ENCODE assay signal across 8 cellular contexts in the genomic region with DNA sequence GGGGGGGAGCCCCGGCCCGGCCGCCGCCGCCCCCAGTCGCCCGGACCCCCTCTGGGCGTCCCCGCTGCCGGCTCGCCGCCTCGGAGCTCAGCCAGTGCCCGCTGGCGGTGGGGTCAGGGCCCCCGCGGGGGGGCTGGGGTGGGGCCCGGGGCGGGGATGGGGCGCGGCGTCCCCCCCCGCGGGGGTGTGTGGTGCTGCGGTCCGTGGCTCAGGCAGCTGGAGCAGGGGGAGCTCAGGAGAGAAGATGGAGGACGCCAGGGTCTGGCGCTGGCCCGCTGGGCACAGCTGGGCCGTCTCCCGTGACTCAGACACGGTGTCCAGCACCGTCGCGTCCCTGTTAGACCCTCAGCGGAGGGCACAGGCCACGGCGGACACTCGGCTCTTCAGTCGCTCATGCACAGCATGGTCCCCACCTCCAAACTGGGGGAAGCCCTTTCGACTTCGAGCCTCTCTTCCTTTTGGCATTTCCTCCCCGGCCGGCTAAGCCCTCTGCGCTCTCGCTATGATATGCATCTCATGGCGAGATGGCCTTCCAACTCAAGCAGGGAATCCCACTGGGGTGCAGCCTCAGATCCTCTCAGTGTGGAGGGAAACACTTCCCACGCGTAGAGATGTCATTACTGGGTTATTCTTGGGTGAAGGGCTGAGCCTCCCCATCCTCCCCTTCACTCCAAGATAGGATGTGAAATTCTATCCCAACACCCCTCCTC. TPM values are rescaled to one million over a fixed set of nuclear protein-coding genes. Genes with fewer than 3 reads are reported as not detected.
DNase-seq lines count a peak whose midpoint lies in the region; ATAC-seq and TF ChIP-seq lines count a peak whose summit lies in the region.

No MANE protein-coding gene starts in this region.

- H4K20me1 ChIP-seq in OCI-LY3 (ENCODE audit: insufficient read depth, low read length) = peaks cover 33% of the 10 kb centered on the region

- TF ChIP-seq CTCF in OCI-LY3 (IDR thresholded peaks at IDR 0.05; ENCODE audit: low read depth, low read length) (no peak), vagina (IDR thresholded peaks at IDR 0.05) (no peak)

- peak overlapping the region; percentile 93 for H3K27ac Mint-ChIP-seq in activated naive CD4-positive, alpha-beta T cell treated with anti-CD3 and anti-CD28 coated beads, Interleukin-2, amount 50 U/mL, for 24 hours

- peak overlapping the region; percentile 5; the same call in 1 of the 2 replicates for H2AFZ ChIP-seq in OCI-LY3 (ENCODE audit: low read depth, low read length)

- H3K9me3 Mint-ChIP-seq in activated naive CD4-positive, alpha-beta T cell treated with anti-CD3 and anti-CD28 coated beads, Interleukin-2, amount 50 U/mL, for 24 hours = no peaks in the 10 kb centered on the region

- H3K36me3 ChIP-seq in OCI-LY3 (replicated peaks; ENCODE audit: low read depth, low read length) (peaks cover 10% of the 10 kb centered on the region), vagina (no peaks in the 10 kb centered on the region)

- H3K4me1 Mint-ChIP-seq in activated naive CD4-positive, alpha-beta T cell treated with anti-CD3 and anti-CD28 coated beads, Interleukin-2, amount 50 U/mL, for 24 hours = peaks cover 76% of the 10 kb centered on the region

- intact Hi-C loops in vagina (cut with DNase I) = loop anchor here (5.0 kb wide), 3 partner anchors 36 to 116 kb away; no protein-coding TSS in a partner anchor

- H3K9ac ChIP-seq in OCI-LY3 (ENCODE audit: low read length) = peak overlapping the region; percentile 78

- TF ChIP-seq POLR2A in vagina (IDR thresholded peaks at IDR 0.05) = no peak

- peak overlapping the region; percentile 95 for H3K4me3 ChIP-seq in OCI-LY3 (ENCODE audit: low read length)
- peak overlapping the region; percentile 79 to 95 for H3K4me3 ChIP-seq in vagina

- H3K36me3 Mint-ChIP-seq in activated naive CD4-positive, alpha-beta T cell treated with anti-CD3 and anti-CD28 coated beads, Interleukin-2, amount 50 U/mL, for 24 hours = peaks cover 2% of the 10 kb centered on the region

- H3K4me1 ChIP-seq in OCI-LY3 (ENCODE audit: low read length) = peaks cover 26% of the 10 kb centered on the region
- H3K4me1 ChIP-seq in vagina = peaks cover 52% of the 10 kb centered on the region

- no peaks in the 10 kb centered on the region for H3K27me3 Mint-ChIP-seq in activated naive CD4-positive, alpha-beta T cell treated with anti-CD3 and anti-CD28 coated beads, Interleukin-2, amount 50 U/mL, for 24 hours

- H3K4me2 ChIP-seq in OCI-LY3 (ENCODE audit: low read length) = peak overlapping the region; percentile 94

- H3K27ac ChIP-seq in OCI-LY3 (ENCODE audit: low read length) (peak overlapping the region; percentile 19), vagina (peak overlapping the region; percentile 93)

- peaks cover 41% of the 10 kb centered on the region for H3K79me2 ChIP-seq in OCI-LY3 (ENCODE audit: low read length)

- peak; percentile 77 for ATAC-seq in GM19455 (IDR thresholded peaks at IDR 0.05; ENCODE audit: unreplicated experiment)
- peak; percentile 36 for ATAC-seq in HG03558 (IDR thresholded peaks at IDR 0.05; ENCODE audit: extremely low read depth, unreplicated experiment)

- H3K9me3 ChIP-seq in OCI-LY3 (ENCODE audit: insufficient read depth, low read length) (no peaks in the 10 kb centered on the region), vagina (no peaks in the 10 kb centered on the region)

- H3K4me3 Mint-ChIP-seq in activated naive CD4-positive, alpha-beta T cell treated with anti-CD3 and anti-CD28 coated beads, Interleukin-2, amount 50 U/mL, for 24 hours = peak overlapping the region; percentile 92

- H3K27me3 ChIP-seq in OCI-LY3 (ENCODE audit: low read depth, low read length) (no peaks in the 10 kb centered on the region), vagina (no peaks in the 10 kb centered on the region)

- DNase-seq in DMS 273 (lab: John Stamatoyannopoulos, UW; ENCODE audit: unreplicated experiment) = peak; percentile 92
- peak; percentile 77 for DNase-seq in globus pallidus (ENCODE audit: low spot score)
- DNase-seq in nucleus accumbens (lab: John Stamatoyannopoulos, UW) = peak in 50 of 56 donors; percentile 13 to 86 (median 75)
- DNase-seq in vagina (ENCODE audit: extremely low spot score in 2 of 2) = no peak

RNA-seq across cellular contexts. Expression of gene VEZF1, which starts 0.4 kb away (rescaled TPM):
- total RNA-seq in vagina = 86.2 TPM

RNA-seq across cellular contexts. Expression of gene SRSF1, which starts 18.6 kb away (rescaled TPM):
- 155 TPM for total RNA-seq in vagina

RNA-seq across cellular contexts. Expression of gene CUEDC1, which starts 33.2 kb away (rescaled TPM):
- 28.7 TPM for total RNA-seq in vagina

Comparison
In these comparisons a context has a peak if more than half of its experiments do, and no peak if none do; other contexts are left out.
1. DNase-seq: peak in DMS 273 (single experiment), globus pallidus (single experiment) and nucleus accumbens (50 of 56); none in vagina (0 of 2).